In the genomic region with DNA sequence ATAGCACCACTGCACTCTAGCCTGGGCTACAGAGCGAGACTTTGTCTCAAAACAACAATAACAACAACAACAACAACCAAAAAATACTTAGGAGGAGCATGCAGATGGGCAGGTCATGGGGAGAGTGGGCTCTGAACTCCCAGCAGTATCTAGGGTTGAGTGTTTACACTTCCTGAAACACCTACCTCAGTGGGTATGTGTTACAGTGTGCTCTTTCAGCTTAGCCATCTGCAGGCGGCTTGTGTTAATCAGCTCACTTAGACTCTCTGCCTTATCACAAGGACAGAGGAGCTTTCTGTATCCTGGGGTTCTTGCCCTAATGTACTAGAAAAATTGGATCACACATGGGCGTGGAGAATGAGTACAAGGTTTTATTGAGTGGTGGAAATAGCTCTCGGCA, we compare ENCODE assay signal across 28 cellular contexts.
"Had no signal": no experiment of that assay in that cellular context is flagged by ENCODE, and none has a peak within 500 bp of the region (broad histone marks: within the 10 kb centered on the region; RNA-seq: fewer than 3 reads in every experiment).

No MANE protein-coding gene starts in this region.

- H3K27me3 ChIP-seq: pancreas, right lobe of liver, stomach, testis, thyroid gland, transverse colon, upper lobe of left lung, vagina had no signal

- H3K27ac Mint-ChIP-seq: immature natural killer cell; naive thymus-derived CD4-positive, alpha-beta T cell; natural killer cell treated with Interleukin-12 subunit alpha and Interleukin-12 subunit beta and Interleukin-15 and Interleukin-18, amount 100 ng/mL, for 72 hours; stimulated activated memory B cell treated with anti-CD40 and anti-IgM and Interleukin-4, amounts not matched to agents 10 μg/mL and 1 μg/mL and 100 μg/mL, for 72 hours had no signal

- H3K36me3 Mint-ChIP-seq: immature natural killer cell; naive thymus-derived CD4-positive, alpha-beta T cell; natural killer cell treated with Interleukin-12 subunit alpha and Interleukin-12 subunit beta and Interleukin-15 and Interleukin-18, amount 100 ng/mL, for 72 hours; stimulated activated memory B cell treated with anti-CD40 and anti-IgM and Interleukin-4, amounts not matched to agents 10 μg/mL and 1 μg/mL and 100 μg/mL, for 72 hours had no signal

- H3K9me3 ChIP-seq: mucosa of descending colon, pancreas, prostate gland, right lobe of liver, stomach, testis, thyroid gland, transverse colon, upper lobe of left lung, vagina had no signal

- ATAC-seq: mucosa of descending colon; naive thymus-derived CD4-positive, alpha-beta T cell; natural killer cell treated with Interleukin-12 subunit alpha and Interleukin-12 subunit beta and Interleukin-15 and Interleukin-18, amount 100 ng/mL, for 72 hours; pancreas; right lobe of liver; stimulated activated memory B cell treated with anti-CD40 and anti-IgM and Interleukin-4, amounts not matched to agents 10 μg/mL and 1 μg/mL and 100 μg/mL, for 72 hours; stimulated activated naive CD8-positive, alpha-beta T cell treated with anti-CD3 and anti-CD28 coated beads, Interleukin-15, Interleukin-2, amounts not matched to agents 100 U/mL and 50 U/mL, for 24 hours had no signal

- H3K4me3 Mint-ChIP-seq: immature natural killer cell; naive thymus-derived CD4-positive, alpha-beta T cell; natural killer cell treated with Interleukin-12 subunit alpha and Interleukin-12 subunit beta and Interleukin-15 and Interleukin-18, amount 100 ng/mL, for 72 hours; neural crest cell; stimulated activated memory B cell treated with anti-CD40 and anti-IgM and Interleukin-4, amounts not matched to agents 10 μg/mL and 1 μg/mL and 100 μg/mL, for 72 hours had no signal

- H3K4me1 Mint-ChIP-seq: immature natural killer cell; naive thymus-derived CD4-positive, alpha-beta T cell; neural crest cell had no signal

- H3K9me3 Mint-ChIP-seq: naive thymus-derived CD4-positive, alpha-beta T cell; neural crest cell; stimulated activated memory B cell treated with anti-CD40 and anti-IgM and Interleukin-4, amounts not matched to agents 10 μg/mL and 1 μg/mL and 100 μg/mL, for 72 hours had no signal

- H3K4me2 ChIP-seq: smooth muscle cell had no signal

- H3K27me3 Mint-ChIP-seq: natural killer cell treated with Interleukin-12 subunit alpha and Interleukin-12 subunit beta and Interleukin-15 and Interleukin-18, amount 100 ng/mL, for 72 hours; stimulated activated memory B cell treated with anti-CD40 and anti-IgM and Interleukin-4, amounts not matched to agents 10 μg/mL and 1 μg/mL and 100 μg/mL, for 72 hours had no signal

- H3K27ac ChIP-seq: left ventricle myocardium inferior, pancreas, prostate gland, right lobe of liver, stomach, testis, thyroid gland, transverse colon, upper lobe of left lung, vagina had no signal

- H3K4me3 ChIP-seq: left ventricle myocardium inferior, lung, mucosa of descending colon, pancreas, prostate gland, right lobe of liver, smooth muscle cell, stomach, testis, thyroid gland, transverse colon, upper lobe of left lung, vagina had no signal

- DNase-seq: hypothalamus; immature natural killer cell; kidney; left ventricle myocardium inferior; midbrain; mucosa of descending colon; naive thymus-derived CD4-positive, alpha-beta T cell; nucleus accumbens; pancreas; retina; right lobe of liver; stimulated activated CD4-positive, alpha-beta T cell treated with anti-CD3 and anti-CD28 coated beads, Interleukin-1b, Interleukin-23, amount 100 ng/mL, for 48 hours; stimulated activated CD4-positive, alpha-beta T cell treated with anti-CD3 and anti-CD28 coated beads, Interleukin-2, amount 100 ng/mL, for 48 hours; stimulated activated CD4-positive, alpha-beta T cell treated with anti-CD3 and anti-CD28 coated beads, Interleukin-4, amount 100 ng/mL, for 4 hours; stimulated activated CD8-positive, alpha-beta memory T cell treated with anti-CD3 and anti-CD28 coated beads, Interleukin-4, amount 100 ng/mL, for 48 hours; stimulated activated naive CD8-positive, alpha-beta T cell treated with anti-CD3 and anti-CD28 coated beads, Interleukin-15, Interleukin-2, amounts not matched to agents 100 U/mL and 50 U/mL, for 24 hours; stomach; testis; thyroid gland; transverse colon had no signal

- H3K36me3 ChIP-seq: left ventricle myocardium inferior, pancreas, prostate gland, right lobe of liver, stomach, thyroid gland, transverse colon, upper lobe of left lung, vagina had no signal

- H3K4me1 ChIP-seq: left ventricle myocardium inferior, pancreas, prostate gland, right lobe of liver, stomach, testis, thyroid gland, transverse colon, upper lobe of left lung, vagina had no signal
